ENCODE assay signal across 20 cellular contexts in genomic region chr4:134337584-134337983, GRCh38.
DNase-seq lines count a peak whose midpoint lies in the region; ATAC-seq, FAIRE-seq and TF ChIP-seq lines count a peak whose summit lies in the region.
"Had no signal": no experiment of that assay in that cellular context is flagged by ENCODE, and none has a peak within 500 bp of the region (broad histone marks: within the 10 kb centered on the region; RNA-seq: fewer than 3 reads in every experiment).

No MANE protein-coding gene starts in this region.

- FAIRE-seq in D721Med (lab: Jason Lieb, UNC) = peak; percentile 66
- FAIRE-seq: GM12892, H1 had no signal

- no peak for TF ChIP-seq CTCF in D721Med (IDR thresholded peaks at IDR 0.05; ENCODE audit: insufficient read depth, missing control alignments)
- TF ChIP-seq CTCF in astrocyte of the cerebellum (IDR thresholded peaks at IDR 0.05; ENCODE audit: low read depth, low read length, missing control alignments) = no peak
- no peak for TF ChIP-seq CTCF in fibroblast of pulmonary artery (IDR thresholded peaks at IDR 0.05; ENCODE audit: low read length, missing control alignments)

- H3K4me3 ChIP-seq in astrocyte of the cerebellum (ENCODE audit: low read depth, low read length) (no peak overlapping the region), fibroblast of pulmonary artery (replicated peaks; ENCODE audit: low read depth, low read length) (no peak overlapping the region)
- H3K4me3 ChIP-seq: PC-9 had no signal

- no peak for ATAC-seq in HG03460 (IDR thresholded peaks at IDR 0.05; ENCODE audit: unreplicated experiment)
- ATAC-seq in HG03571 (IDR thresholded peaks at IDR 0.05; ENCODE audit: unreplicated experiment) = no peak

- in situ Hi-C loops in astrocyte of the cerebellum (cut with HindIII; ENCODE audit: low sequenced_read_pairs) = no loop called here

- no peak for DNase-seq in D721Med (ENCODE audit: insufficient read length, low spot score)
- peak; percentile 33 for DNase-seq in astrocyte of the cerebellum (ENCODE audit: low read depth)
- peak; percentile 22 for DNase-seq in fibroblast of pulmonary artery (ENCODE audit: low read depth)
- DNase-seq in non-pigmented ciliary epithelial cell (ENCODE audit: low read depth) = peak; percentile 8
- no peak for DNase-seq in NCI-H2081 (lab: John Stamatoyannopoulos, UW)
- DNase-seq in stimulated activated CD4-positive, alpha-beta T cell treated with anti-CD3 and anti-CD28 coated beads, Interleukin-4, amount 100 ng/mL, for 24 hours = no peak
- DNase-seq: 8988T; BE2C; Caco-2; CD4-positive, alpha-beta T cell; EL; NCI-H1417; NCI-H187; NCI-H345; NCI-H524 treated with DMSO at 0.1 percent for 48 hours; PC-9 had no signal

Comparison
In these comparisons a context has a peak if more than half of its experiments do, and no peak if none do; other contexts are left out.
1. DNase-seq: peak in astrocyte of the cerebellum (single experiment), fibroblast of pulmonary artery (single experiment) and non-pigmented ciliary epithelial cell (single experiment); none in D721Med (single experiment), NCI-H2081 (0 of 2) and stimulated activated CD4-positive, alpha-beta T cell treated with anti-CD3 and anti-CD28 coated beads, Interleukin-4, amount 100 ng/mL, for 24 hours (single experiment).